Comparison of ENCODE assay signal across 15 cellular contexts in the genomic region with DNA sequence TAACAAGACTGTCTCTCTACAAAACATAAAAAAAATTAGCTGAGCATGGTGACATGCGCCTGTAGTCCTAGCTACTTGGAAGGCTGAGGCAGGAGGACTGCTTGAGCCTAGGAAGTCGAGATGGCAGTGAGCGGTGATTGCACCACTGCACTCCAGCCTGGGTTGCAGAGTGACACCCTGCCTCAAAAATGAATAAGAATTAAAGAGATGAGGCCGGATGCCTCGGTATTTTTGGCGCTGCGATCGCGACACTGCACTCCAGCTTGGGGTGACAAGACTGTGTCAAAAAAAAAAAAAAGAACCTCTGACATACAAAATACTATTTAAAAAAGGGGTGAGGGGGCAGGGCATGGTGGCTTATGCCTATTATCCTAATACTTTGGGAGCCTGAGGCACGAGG. TPM values are rescaled to one million over a fixed set of nuclear protein-coding genes. Genes with fewer than 3 reads are reported as not detected.
A peak's percentile ranks its signal among the peaks of the same experiment; 100 is the strongest.
DNase-seq lines count a peak whose midpoint lies in the region; ATAC-seq and TF ChIP-seq lines count a peak whose summit lies in the region.
"Had no signal": no experiment of that assay in that cellular context is flagged by ENCODE, and none has a peak within 500 bp of the region (broad histone marks: within the 10 kb centered on the region; RNA-seq: fewer than 3 reads in every experiment).

No MANE protein-coding gene starts in this region.

- peak; percentile 45 for DNase-seq in activated CD4-positive, alpha-beta T cell treated with anti-CD3 and anti-CD28 coated beads for 36 hours
- no peak for DNase-seq in activated CD4-positive, alpha-beta T cell treated with anti-CD3 and anti-CD28 coated beads for 48 hours
- DNase-seq in activated T-helper 2 cell treated with anti-CD3 and anti-CD28 coated beads, Interferon-gamma antibody, Interleukin-2, Interleukin-4, amounts not matched to agents 10 μg/mL and 5 μg/mL and 100 μg/mL, durations not matched to agents 14 hours and 24 hours and 36 hours (ENCODE audit: low spot score), result no peak
- DNase-seq in neural crest cell (ENCODE audit: low read depth, low spot score) (no peak), Caco-2 (no peak), anterior cingulate cortex (lab: John Stamatoyannopoulos, UW) (no peak)
- DNase-seq: activated CD8-positive, alpha-beta memory T cell treated with anti-CD3 and anti-CD28 coated beads, Interleukin-2, amount 50 U/mL, for 48 hours; effector CD8-positive, alpha-beta T cell; foreskin fibroblast; NCI-H2107; occipital lobe; substantia nigra had no signal

- TF ChIP-seq CTCF in HEK293 (tag by site-specific recombination; IDR thresholded peaks at IDR 0.05) (no peak), neural crest cell (conservative IDR thresholded peaks at IDR 0.05) (no peak), Caco-2 (IDR thresholded peaks at IDR 0.05; ENCODE audit: insufficient read depth in 1 of 2, low read depth in 1 of 2, low read length in 1 of 2, severe bottlenecking in 1 of 2, unreplicated experiment in 1 of 2) (no peak)

- H3K36me3 ChIP-seq in HEK293 (ENCODE audit: control insufficient read depth in 2 of 2, insufficient read depth in 1 of 2, low read length in 2 of 2) (peaks cover 11 to 32% of the 10 kb centered on the region in 2 experiments; a peak in 2 of 3 replicates), Caco-2 (ENCODE audit: control insufficient read depth, insufficient read depth, low read length) (no peaks in the 10 kb centered on the region; the same call in 1 of the 2 replicates)

- no peaks in the 10 kb centered on the region for H3K9me3 Mint-ChIP-seq in activated CD4-positive, alpha-beta T cell treated with anti-CD3 and anti-CD28 coated beads for 36 hours (ENCODE audit: low read depth)
- peaks cover 5% of the 10 kb centered on the region for H3K9me3 Mint-ChIP-seq in activated T-helper 2 cell treated with anti-CD3 and anti-CD28 coated beads, Interferon-gamma antibody, Interleukin-2, Interleukin-4, amounts not matched to agents 10 μg/mL and 5 μg/mL and 100 μg/mL, durations not matched to agents 14 hours and 24 hours and 36 hours
- H3K9me3 Mint-ChIP-seq in neural crest cell (peaks cover 3% of the 10 kb centered on the region), Caco-2 (ENCODE audit: unreplicated experiment) (no peaks in the 10 kb centered on the region)

- intact Hi-C loops in activated CD4-positive, alpha-beta T cell treated with anti-CD3 and anti-CD28 coated beads for 36 hours (cut with DNase I, micrococcal nuclease), result no loop called here
- intact Hi-C loops in activated T-helper 2 cell treated with anti-CD3 and anti-CD28 coated beads, Interferon-gamma antibody, Interleukin-2, Interleukin-4, amounts not matched to agents 10 μg/mL and 5 μg/mL and 100 μg/mL, durations not matched to agents 14 hours and 24 hours and 36 hours (cut with micrococcal nuclease), result no loop called here
- intact Hi-C loops in Caco-2 (cut with micrococcal nuclease; ENCODE audit: unreplicated experiment), result no loop called here

- no peaks in the 10 kb centered on the region for H3K9me3 ChIP-seq in HEK293 (ENCODE audit: control insufficient read depth, insufficient read depth, low read depth, low read length)
- no peaks in the 10 kb centered on the region for H3K9me3 ChIP-seq in Caco-2

- peak; percentile 46 for ATAC-seq in activated CD4-positive, alpha-beta T cell treated with anti-CD3 and anti-CD28 coated beads for 36 hours
- ATAC-seq in HG03139 (IDR thresholded peaks at IDR 0.05; ENCODE audit: unreplicated experiment), result no peak

- BruUV-seq in Caco-2 (replicated peaks; lab: Mats Ljungman, UMichigan), result no TSS peak

- H3K4me1 ChIP-seq in HEK293 (ENCODE audit: control insufficient read depth, insufficient read depth, low read length) (peaks cover 7% of the 10 kb centered on the region), Caco-2 (peaks cover 16% of the 10 kb centered on the region)

- H3K27me3 ChIP-seq in Caco-2 (replicated peaks; ENCODE audit: control insufficient read depth, insufficient read depth, low read length), result no peaks in the 10 kb centered on the region

- H3K4me3 Mint-ChIP-seq in activated CD4-positive, alpha-beta T cell treated with anti-CD3 and anti-CD28 coated beads for 36 hours, result peak overlapping the region; percentile 83
- peak overlapping the region; percentile 67 for H3K4me3 Mint-ChIP-seq in activated T-helper 2 cell treated with anti-CD3 and anti-CD28 coated beads, Interferon-gamma antibody, Interleukin-2, Interleukin-4, amounts not matched to agents 10 μg/mL and 5 μg/mL and 100 μg/mL, durations not matched to agents 14 hours and 24 hours and 36 hours (ENCODE audit: low read depth)
- H3K4me3 Mint-ChIP-seq in neural crest cell, result peak overlapping the region; percentile 31
- no peak overlapping the region for H3K4me3 Mint-ChIP-seq in Caco-2 (ENCODE audit: unreplicated experiment)

- H3K4me1 Mint-ChIP-seq in activated CD4-positive, alpha-beta T cell treated with anti-CD3 and anti-CD28 coated beads for 36 hours, result peaks cover 74% of the 10 kb centered on the region
- H3K4me1 Mint-ChIP-seq in activated T-helper 2 cell treated with anti-CD3 and anti-CD28 coated beads, Interferon-gamma antibody, Interleukin-2, Interleukin-4, amounts not matched to agents 10 μg/mL and 5 μg/mL and 100 μg/mL, durations not matched to agents 14 hours and 24 hours and 36 hours (ENCODE audit: low read depth), result peaks cover 54% of the 10 kb centered on the region
- peaks cover 56% of the 10 kb centered on the region for H3K4me1 Mint-ChIP-seq in neural crest cell
- H3K4me1 Mint-ChIP-seq in Caco-2 (ENCODE audit: low read depth, unreplicated experiment), result peaks cover 7% of the 10 kb centered on the region

- H3K27me3 Mint-ChIP-seq in activated CD4-positive, alpha-beta T cell treated with anti-CD3 and anti-CD28 coated beads for 36 hours, result no peaks in the 10 kb centered on the region
- H3K27me3 Mint-ChIP-seq in activated T-helper 2 cell treated with anti-CD3 and anti-CD28 coated beads, Interferon-gamma antibody, Interleukin-2, Interleukin-4, amounts not matched to agents 10 μg/mL and 5 μg/mL and 100 μg/mL, durations not matched to agents 14 hours and 24 hours and 36 hours (ENCODE audit: low read depth), result no peaks in the 10 kb centered on the region
- H3K27me3 Mint-ChIP-seq in neural crest cell (ENCODE audit: low read depth), result no peaks in the 10 kb centered on the region
- H3K27me3 Mint-ChIP-seq in Caco-2 (ENCODE audit: insufficient read depth, unreplicated experiment), result no peaks in the 10 kb centered on the region

- CTCF ChIA-PET in activated CD4-positive, alpha-beta T cell treated with anti-CD3 and anti-CD28 coated beads for 36 hours (lab: Charles Lee), result interaction anchor here (1.2 kb wide), 1 partner anchor 34 kb away, joined by 5 read pairs; no protein-coding TSS in a partner anchor
- CTCF ChIA-PET in HEK293 (lab: Yijun Ruan, JAX) (no interaction called here), Caco-2 (lab: Charles Lee) (no interaction called here)

- peaks cover 73% of the 10 kb centered on the region for H3K36me3 Mint-ChIP-seq in activated CD4-positive, alpha-beta T cell treated with anti-CD3 and anti-CD28 coated beads for 36 hours (ENCODE audit: low read depth)
- H3K36me3 Mint-ChIP-seq in activated T-helper 2 cell treated with anti-CD3 and anti-CD28 coated beads, Interferon-gamma antibody, Interleukin-2, Interleukin-4, amounts not matched to agents 10 μg/mL and 5 μg/mL and 100 μg/mL, durations not matched to agents 14 hours and 24 hours and 36 hours (ENCODE audit: low read depth), result peaks cover 76% of the 10 kb centered on the region
- peaks cover 10% of the 10 kb centered on the region for H3K36me3 Mint-ChIP-seq in neural crest cell (ENCODE audit: low read depth)
- H3K36me3 Mint-ChIP-seq in Caco-2 (ENCODE audit: insufficient read depth, unreplicated experiment), result peaks cover 84% of the 10 kb centered on the region

- H3K4me3 ChIP-seq in HEK293 (ENCODE audit: low read depth, low read length) (no peak overlapping the region), Caco-2 (ENCODE audit: low read depth, low read length) (no peak overlapping the region)
- H3K4me3 ChIP-seq: skin epidermis had no signal

- no peak overlapping the region for H3K27ac ChIP-seq in HEK293 (ENCODE audit: extremely low read depth, low read depth, low read length)

- peak overlapping the region; percentile 65 for H3K27ac Mint-ChIP-seq in activated CD4-positive, alpha-beta T cell treated with anti-CD3 and anti-CD28 coated beads for 36 hours
- peak overlapping the region; percentile 39 for H3K27ac Mint-ChIP-seq in activated T-helper 2 cell treated with anti-CD3 and anti-CD28 coated beads, Interferon-gamma antibody, Interleukin-2, Interleukin-4, amounts not matched to agents 10 μg/mL and 5 μg/mL and 100 μg/mL, durations not matched to agents 14 hours and 24 hours and 36 hours
- H3K27ac Mint-ChIP-seq in neural crest cell (ENCODE audit: unreplicated experiment), result no peak overlapping the region
- no peak overlapping the region for H3K27ac Mint-ChIP-seq in Caco-2 (ENCODE audit: unreplicated experiment)

- POLR2A ChIA-PET in activated CD4-positive, alpha-beta T cell treated with anti-CD3 and anti-CD28 coated beads for 36 hours (lab: Charles Lee), result no interaction called here
- POLR2A ChIA-PET in HEK293 (lab: Yijun Ruan, JAX), result no interaction called here
- POLR2A ChIA-PET in Caco-2 (lab: Charles Lee), result interaction anchor here (0.6 kb wide), 1 partner anchor 929 kb away, joined by 3 read pairs; no protein-coding TSS in a partner anchor

TF ChIP-seq in HEK293, 187 proteins besides CTCF, POLR2A, EP300 and RAD21:
- peak; percentile 13; the same call in 1 of the 2 replicates for TF ChIP-seq ZNF202 (tag by site-specific recombination; IDR thresholded peaks at IDR 0.05; ENCODE audit: borderline replicate concordance)
- TF ChIP-seq, protein P1, sequence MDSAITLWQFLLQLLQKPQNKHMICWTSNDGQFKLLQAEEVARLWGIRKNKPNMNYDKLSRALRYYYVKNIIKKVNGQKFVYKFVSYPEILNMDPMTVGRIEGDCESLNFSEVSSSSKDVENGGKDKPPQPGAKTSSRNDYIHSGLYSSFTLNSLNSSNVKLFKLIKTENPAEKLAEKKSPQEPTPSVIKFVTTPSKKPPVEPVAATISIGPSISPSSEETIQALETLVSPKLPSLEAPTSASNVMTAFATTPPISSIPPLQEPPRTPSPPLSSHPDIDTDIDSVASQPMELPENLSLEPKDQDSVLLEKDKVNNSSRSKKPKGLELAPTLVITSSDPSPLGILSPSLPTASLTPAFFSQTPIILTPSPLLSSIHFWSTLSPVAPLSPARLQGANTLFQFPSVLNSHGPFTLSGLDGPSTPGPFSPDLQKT (IDR thresholded peaks at IDR 0.05; ENCODE audit: borderline replicate concordance, low read depth, low read length), result no peak

RNA-seq across cellular contexts. Expression of a gene that starts 7.3 kb away (rescaled TPM):
- total RNA-seq in activated CD4-positive, alpha-beta T cell treated with anti-CD3 and anti-CD28 coated beads for 36 hours, result 100 to 1,000 TPM in 1 of 2 experiments, 10 to 100 TPM in 1; 91.8 to 116 TPM
- 87.4 and 92.0 TPM in 2 replicates for total RNA-seq in activated T-helper 2 cell treated with anti-CD3 and anti-CD28 coated beads, Interferon-gamma antibody, Interleukin-2, Interleukin-4, amounts not matched to agents 10 μg/mL and 5 μg/mL and 100 μg/mL, durations not matched to agents 14 hours and 24 hours and 36 hours
- total RNA-seq in neural crest cell, result 99.6 and 111 TPM in 2 replicates
- 100 and 117 TPM in 2 replicates for total RNA-seq in Caco-2 (2022)

Comparison
In these comparisons a context has a peak if more than half of its experiments do, and no peak if none do; other contexts are left out.
1. H3K27ac Mint-ChIP-seq: peak in activated CD4-positive, alpha-beta T cell treated with anti-CD3 and anti-CD28 coated beads for 36 hours (single experiment) and activated T-helper 2 cell treated with anti-CD3 and anti-CD28 coated beads, Interferon-gamma antibody, Interleukin-2, Interleukin-4, amounts not matched to agents 10 μg/mL and 5 μg/mL and 100 μg/mL, durations not matched to agents 14 hours and 24 hours and 36 hours (single experiment); none in neural crest cell (single experiment) and Caco-2 (single experiment).